8 cellular contexts compared by ENCODE assay signal in genomic region chr5:43602818-43603534, GRCh38. TPM values are rescaled to one million over a fixed set of nuclear protein-coding genes. Genes with fewer than 3 reads are reported as not detected.
DNase-seq lines count a peak whose midpoint lies in the region; ATAC-seq lines count a peak whose summit lies in the region.

TSS of gene NNT (plus strand) at chr5:43603180. CDS start at chr5:43609196, 6,016 bp downstream.

- peaks cover 15% of the 10 kb centered on the region for H3K4me1 ChIP-seq in SJCRH30

- peak within 1 kb of the TSS; percentile 90 for H3K4me3 ChIP-seq in SJCRH30

- peak within 1 kb of the TSS; percentile 98 for H3K27ac ChIP-seq in SJCRH30
- peak within 1 kb of the TSS; percentile 63 for H3K27ac ChIP-seq in temporal lobe (ENCODE audit: low read depth, low read length)

- ATAC-seq in GM21723 (IDR thresholded peaks at IDR 0.05; ENCODE audit: unreplicated experiment) = peak; percentile 83

- no peaks in the 10 kb centered on the region for H3K27me3 ChIP-seq in SJCRH30

- no peaks in the 10 kb centered on the region; the same call in none of the 2 replicates for H3K36me3 ChIP-seq in SJCRH30

- DNase-seq in Daoy (ENCODE audit: low read depth) (peak; percentile 74), KG1 (lab: John Stamatoyannopoulos, UW) (peak; percentile 46), SJCRH30 (peak; percentile 83 to 86), germinal center (ENCODE audit: low spot score) (peak; percentile 85), occipital lobe (lab: John Stamatoyannopoulos, UW) (peak; percentile 68)
- DNase-seq in activated naive CD4-positive, alpha-beta T cell (lab: John Stamatoyannopoulos, UW) = peak; percentile 36 to 63 (median 50)

- H3K9me3 ChIP-seq in SJCRH30 (replicated peaks) = no peaks in the 10 kb centered on the region

RNA-seq across cellular contexts. Expression of gene NNT, which starts in this region (rescaled TPM):
- total RNA-seq in Daoy (2014; rRNA removed; shearing (Covaris generic)) = 16.1 and 17.2 TPM in 2 replicates
- total RNA-seq in SJCRH30 (2014; rRNA removed; shearing (Covaris generic)) = 122 and 130 TPM in 2 replicates
- 157 TPM for total RNA-seq in occipital lobe
- 143 TPM for total RNA-seq in temporal lobe

Comparison
In these comparisons a context has a peak if more than half of its experiments do, and no peak if none do; other contexts are left out.
1. Peak in every context shown above with its lines: DNase-seq, ATAC-seq, H3K4me3 ChIP-seq and H3K27ac ChIP-seq.